ENCODE assay signal across 22 cellular contexts in the genomic region with DNA sequence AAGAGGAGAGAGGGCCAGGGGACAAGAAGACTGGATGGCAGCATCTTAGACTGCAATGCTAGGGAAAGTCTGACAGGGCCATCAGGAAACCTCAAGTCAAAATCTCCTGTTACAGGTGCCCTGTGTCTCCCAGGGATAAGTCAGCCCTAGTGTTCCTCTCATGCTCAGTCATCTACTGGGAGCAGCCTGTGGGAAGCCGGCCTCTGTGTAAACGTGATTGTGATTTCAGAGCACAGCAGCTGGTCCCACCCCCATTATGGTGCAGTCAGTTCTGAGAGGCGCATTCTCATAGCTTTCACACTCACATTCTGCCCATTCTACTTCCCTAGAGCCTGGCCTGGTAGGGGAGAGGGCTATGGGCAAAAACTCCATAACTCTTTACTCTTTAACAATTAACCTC. TPM values are rescaled to one million over a fixed set of nuclear protein-coding genes. Genes with fewer than 3 reads are reported as not detected.
A peak's percentile ranks its signal among the peaks of the same experiment; 100 is the strongest.
DNase-seq lines count a peak whose midpoint lies in the region; ATAC-seq and TF ChIP-seq lines count a peak whose summit lies in the region.
"Had no signal": no experiment of that assay in that cellular context is flagged by ENCODE, and none has a peak within 500 bp of the region (broad histone marks: within the 10 kb centered on the region; RNA-seq: fewer than 3 reads in every experiment).

No MANE protein-coding gene starts in this region.

- no peaks in the 10 kb centered on the region for H3K4me1 Mint-ChIP-seq in GM23338
- peaks cover 40% of the 10 kb centered on the region for H3K4me1 Mint-ChIP-seq in brain
- H3K4me1 Mint-ChIP-seq: activated naive CD8-positive, alpha-beta T cell treated with anti-CD3 and anti-CD28 coated beads, Interleukin-2, amount 50 U/mL, for 24 hours; naive B cell had no signal

- TF ChIP-seq CTCF in GM23338 (conservative IDR thresholded peaks at IDR 0.05; ENCODE audit: low read depth in 2 of 2) (no peak), brain (conservative IDR thresholded peaks at IDR 0.05) (no peak), psoas muscle (IDR thresholded peaks at IDR 0.05) (no peak)

- no peaks in the 10 kb centered on the region for H4K20me1 ChIP-seq in GM23338 (replicated peaks; ENCODE audit: insufficient read depth)

- H3K9me2 ChIP-seq in GM23338 (ENCODE audit: insufficient read depth), result no peaks in the 10 kb centered on the region

- H3K27me3 Mint-ChIP-seq in GM23338 (ENCODE audit: insufficient read depth, low read depth, poor library complexity) (no peaks in the 10 kb centered on the region), brain (peaks cover 34% of the 10 kb centered on the region)

- WGBS in psoas muscle, 3 donors, result 28 to 40% (median 36%) methylated on average over 3 of the region's 3 CpGs

- H3K27me3 ChIP-seq in GM23338 (ENCODE audit: insufficient read depth) (no peaks in the 10 kb centered on the region), psoas muscle (ENCODE audit: insufficient read depth in 3 of 3, low read length in 2 of 3) (no peaks in the 10 kb centered on the region)
- H3K27me3 ChIP-seq: brain microvascular endothelial cell, uterus had no signal

- no peak overlapping the region for H3K27ac ChIP-seq in GM23338 (ENCODE audit: low read depth)
- peak overlapping the region; percentile 91 for H3K27ac ChIP-seq in psoas muscle
- H3K27ac ChIP-seq: brain microvascular endothelial cell, epithelial cell of prostate, PC-9, uterus had no signal

- no peak overlapping the region for H3K27ac Mint-ChIP-seq in GM23338
- peak overlapping the region in 4 of 5 experiments; percentile 12 to 76 (median 73) for H3K27ac Mint-ChIP-seq in brain
- H3K27ac Mint-ChIP-seq: activated naive CD8-positive, alpha-beta T cell treated with anti-CD3 and anti-CD28 coated beads, Interleukin-2, amount 50 U/mL, for 24 hours; CD4-positive, CD25-positive, alpha-beta regulatory T cell had no signal

- H3K9me3 ChIP-seq in psoas muscle, result no peaks in the 10 kb centered on the region
- H3K9me3 ChIP-seq: uterus had no signal

- ATAC-seq in GM23338 (peak; percentile 55), psoas muscle (peak; percentile 71 to 76 (median 74)), HG02642 (IDR thresholded peaks at IDR 0.05; ENCODE audit: poor library complexity, unreplicated experiment) (no peak), GM21723 (IDR thresholded peaks at IDR 0.05; ENCODE audit: unreplicated experiment) (no peak), GM18519 (IDR thresholded peaks at IDR 0.05; ENCODE audit: low FRiP score, unreplicated experiment) (no peak)
- ATAC-seq: activated naive CD8-positive, alpha-beta T cell treated with anti-CD3 and anti-CD28 coated beads, Interleukin-2, amount 50 U/mL, for 24 hours; left lobe of liver had no signal

- H3K9me3 Mint-ChIP-seq in GM23338 (no peaks in the 10 kb centered on the region), brain (peaks cover 0 to 21% (median 0%) of the 10 kb centered on the region in 5 experiments)

- H3K4me1 ChIP-seq in GM23338 (ENCODE audit: insufficient read depth), result no peaks in the 10 kb centered on the region
- peaks cover 60% of the 10 kb centered on the region for H3K4me1 ChIP-seq in psoas muscle
- H3K4me1 ChIP-seq: uterus had no signal

- intact Hi-C loops in psoas muscle (cut with DNase I), result loop anchor here in 1 of 2 donors (2.0 kb wide), 1 partner anchor 50 kb away; no protein-coding TSS in a partner anchor

- H3F3A ChIP-seq in GM23338 (replicated peaks; ENCODE audit: low read depth), result no peaks in the 10 kb centered on the region

- no peak overlapping the region for H3K4me2 ChIP-seq in GM23338
- H3K4me2 ChIP-seq: PC-9 had no signal

- DNase-seq in DMS 273 (lab: John Stamatoyannopoulos, UW; ENCODE audit: unreplicated experiment) (peak; percentile 77), GM23338 (ENCODE audit: low spot score) (no peak), psoas muscle (no peak)
- DNase-seq: activated gamma-delta T cell; activated naive CD8-positive, alpha-beta T cell treated with anti-CD3 and anti-CD28 coated beads, Interleukin-2, amount 50 U/mL, for 24 hours; brain microvascular endothelial cell; CD4-positive, CD25-positive, alpha-beta regulatory T cell; GOT3; naive B cell; NCI-H1105 treated with DMSO at 0.1 percent for 48 hours; occipital lobe; PC-9; SIG-M5; uterus had no signal

- no peaks in the 10 kb centered on the region for H3K36me3 Mint-ChIP-seq in GM23338 (ENCODE audit: low read depth)
- no peaks in the 10 kb centered on the region for H3K36me3 Mint-ChIP-seq in brain
- H3K36me3 Mint-ChIP-seq: CD4-positive, CD25-positive, alpha-beta regulatory T cell; naive B cell had no signal

- H3K4me3 Mint-ChIP-seq in GM23338 (no peak overlapping the region), brain (no peak overlapping the region)
- H3K4me3 Mint-ChIP-seq: activated naive CD8-positive, alpha-beta T cell treated with anti-CD3 and anti-CD28 coated beads, Interleukin-2, amount 50 U/mL, for 24 hours; CD4-positive, CD25-positive, alpha-beta regulatory T cell; naive B cell had no signal

- H3K79me2 ChIP-seq in GM23338 (replicated peaks; ENCODE audit: insufficient read depth), result no peaks in the 10 kb centered on the region

- H3K4me3 ChIP-seq in GM23338, result no peak overlapping the region
- H3K4me3 ChIP-seq in psoas muscle, result peak overlapping the region; percentile 52
- H3K4me3 ChIP-seq: PC-9, uterus had no signal

- no peaks in the 10 kb centered on the region for H3K36me3 ChIP-seq in GM23338 (ENCODE audit: insufficient read depth)
- H3K36me3 ChIP-seq in psoas muscle (ENCODE audit: insufficient read depth in 1 of 2, low read depth in 1 of 2), result no peaks in the 10 kb centered on the region
- H3K36me3 ChIP-seq: brain microvascular endothelial cell, uterus had no signal

- peak overlapping the region; percentile 56; the same call in 1 of the 2 replicates for H2AFZ ChIP-seq in GM23338
- H2AFZ ChIP-seq: PC-9 had no signal

TF ChIP-seq in GM23338, 12 proteins besides CTCF, POLR2A, EP300 and RAD21 (continues in another document):
- TF ChIP-seq, protein P1, sequence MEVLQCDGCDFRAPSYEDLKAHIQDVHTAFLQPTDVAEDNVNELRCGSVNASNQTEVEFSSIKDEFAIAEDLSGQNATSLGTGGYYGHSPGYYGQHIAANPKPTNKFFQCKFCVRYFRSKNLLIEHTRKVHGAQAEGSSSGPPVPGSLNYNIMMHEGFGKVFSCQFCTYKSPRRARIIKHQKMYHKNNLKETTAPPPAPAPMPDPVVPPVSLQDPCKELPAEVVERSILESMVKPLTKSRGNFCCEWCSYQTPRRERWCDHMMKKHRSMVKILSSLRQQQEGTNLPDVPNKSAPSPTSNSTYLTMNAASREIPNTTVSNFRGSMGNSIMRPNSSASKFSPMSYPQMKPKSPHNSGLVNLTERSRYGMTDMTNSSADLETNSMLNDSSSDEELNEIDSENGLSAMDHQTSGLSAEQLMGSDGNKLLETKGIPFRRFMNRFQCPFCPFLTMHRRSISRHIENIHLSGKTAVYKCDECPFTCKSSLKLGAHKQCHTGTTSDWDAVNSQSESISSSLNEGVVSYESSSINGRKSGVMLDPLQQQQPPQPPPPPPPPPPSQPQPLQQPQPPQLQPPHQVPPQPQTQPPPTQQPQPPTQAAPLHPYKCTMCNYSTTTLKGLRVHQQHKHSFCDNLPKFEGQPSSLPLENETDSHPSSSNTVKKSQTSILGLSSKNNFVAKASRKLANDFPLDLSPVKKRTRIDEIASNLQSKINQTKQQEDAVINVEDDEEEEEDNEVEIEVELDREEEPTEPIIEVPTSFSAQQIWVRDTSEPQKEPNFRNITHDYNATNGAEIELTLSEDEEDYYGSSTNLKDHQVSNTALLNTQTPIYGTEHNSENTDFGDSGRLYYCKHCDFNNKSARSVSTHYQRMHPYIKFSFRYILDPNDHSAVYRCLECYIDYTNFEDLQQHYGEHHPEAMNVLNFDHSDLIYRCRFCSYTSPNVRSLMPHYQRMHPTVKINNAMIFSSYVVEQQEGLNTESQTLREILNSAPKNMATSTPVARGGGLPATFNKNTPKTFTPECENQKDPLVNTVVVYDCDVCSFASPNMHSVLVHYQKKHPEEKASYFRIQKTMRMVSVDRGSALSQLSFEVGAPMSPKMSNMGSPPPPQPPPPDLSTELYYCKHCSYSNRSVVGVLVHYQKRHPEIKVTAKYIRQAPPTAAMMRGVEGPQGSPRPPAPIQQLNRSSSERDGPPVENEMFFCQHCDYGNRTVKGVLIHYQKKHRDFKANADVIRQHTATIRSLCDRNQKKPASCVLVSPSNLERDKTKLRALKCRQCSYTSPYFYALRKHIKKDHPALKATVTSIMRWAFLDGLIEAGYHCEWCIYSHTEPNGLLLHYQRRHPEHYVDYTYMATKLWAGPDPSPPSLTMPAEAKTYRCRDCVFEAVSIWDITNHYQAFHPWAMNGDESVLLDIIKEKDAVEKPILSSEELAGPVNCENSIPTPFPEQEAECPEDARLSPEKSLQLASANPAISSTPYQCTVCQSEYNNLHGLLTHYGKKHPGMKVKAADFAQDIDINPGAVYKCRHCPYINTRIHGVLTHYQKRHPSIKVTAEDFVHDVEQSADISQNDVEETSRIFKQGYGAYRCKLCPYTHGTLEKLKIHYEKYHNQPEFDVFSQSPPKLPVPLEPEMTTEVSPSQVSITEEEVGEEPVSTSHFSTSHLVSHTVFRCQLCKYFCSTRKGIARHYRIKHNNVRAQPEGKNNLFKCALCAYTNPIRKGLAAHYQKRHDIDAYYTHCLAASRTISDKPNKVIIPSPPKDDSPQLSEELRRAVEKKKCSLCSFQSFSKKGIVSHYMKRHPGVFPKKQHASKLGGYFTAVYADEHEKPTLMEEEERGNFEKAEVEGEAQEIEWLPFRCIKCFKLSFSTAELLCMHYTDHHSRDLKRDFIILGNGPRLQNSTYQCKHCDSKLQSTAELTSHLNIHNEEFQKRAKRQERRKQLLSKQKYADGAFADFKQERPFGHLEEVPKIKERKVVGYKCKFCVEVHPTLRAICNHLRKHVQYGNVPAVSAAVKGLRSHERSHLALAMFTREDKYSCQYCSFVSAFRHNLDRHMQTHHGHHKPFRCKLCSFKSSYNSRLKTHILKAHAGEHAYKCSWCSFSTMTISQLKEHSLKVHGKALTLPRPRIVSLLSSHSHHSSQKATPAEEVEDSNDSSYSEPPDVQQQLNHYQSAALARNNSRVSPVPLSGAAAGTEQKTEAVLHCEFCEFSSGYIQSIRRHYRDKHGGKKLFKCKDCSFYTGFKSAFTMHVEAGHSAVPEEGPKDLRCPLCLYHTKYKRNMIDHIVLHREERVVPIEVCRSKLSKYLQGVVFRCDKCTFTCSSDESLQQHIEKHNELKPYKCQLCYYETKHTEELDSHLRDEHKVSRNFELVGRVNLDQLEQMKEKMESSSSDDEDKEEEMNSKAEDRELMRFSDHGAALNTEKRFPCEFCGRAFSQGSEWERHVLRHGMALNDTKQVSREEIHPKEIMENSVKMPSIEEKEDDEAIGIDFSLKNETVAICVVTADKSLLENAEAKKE (CRISPR knock-in tag; IDR thresholded peaks at IDR 0.05), result no peak
- no peak for TF ChIP-seq ZNF331 (CRISPR knock-in tag; IDR thresholded peaks at IDR 0.05; ENCODE audit: low read depth)
- TF ChIP-seq NANOG (IDR thresholded peaks at IDR 0.05; ENCODE audit: borderline replicate concordance), result no peak

RNA-seq across cellular contexts. Expression of a gene that starts 7.2 kb away (rescaled TPM):
- total RNA-seq in GM23338 (2014; rRNA removed; shearing (Covaris generic)), result not detected in 2 replicates
- polyA plus RNA-seq in GM23338 (2016; fragmentation: Nextera tagmentation; extraction: Ambion mirVana) (not detected in 2 replicates), brain (ENCODE audit: insufficient read depth, low read depth, low replicate concordance) (not detected), psoas muscle (1,000 to 10,000 TPM in 2 of 3 donors, 100 to 1,000 TPM in 1; 475 to 3,094 (median 2,485) TPM)
- total RNA-seq in psoas muscle, result 1,000 to 10,000 TPM; 1,477 to 8,637 (median 4,141) TPM
- total RNA-seq: CD4-positive, CD25-positive, alpha-beta regulatory T cell; fibroblast of villous mesenchyme; left lobe of liver; mesenteric fat pad; PC-9 had no signal
- polyA plus RNA-seq: CD4-positive, CD25-positive, alpha-beta regulatory T cell had no signal

Comparison
In these comparisons a context has a peak if more than half of its experiments do, and no peak if none do; other contexts are left out.
1. ATAC-seq: peak in GM23338 (single experiment) and psoas muscle (4 of 4); none in HG02642 (single experiment), GM21723 (single experiment) and GM18519 (single experiment).
2. RNA of a gene that starts 7.2 kb away (polyA plus RNA-seq): 475 to 3,094 TPM in psoas muscle; not detected in GM23338 and not detected in brain (single experiment); every median in the first group is over 100 times any median in the second.